In genomic region chr6:137976430-137976829, GRCh38 we compare ENCODE assay signal across 22 cellular contexts.
DNase-seq lines count a peak whose midpoint lies in the region; ATAC-seq, FAIRE-seq and TF ChIP-seq lines count a peak whose summit lies in the region.
"Had no signal": no experiment of that assay in that cellular context is flagged by ENCODE, and none has a peak within 500 bp of the region (broad histone marks: within the 10 kb centered on the region; RNA-seq: fewer than 3 reads in every experiment).

No MANE protein-coding gene starts in this region.

- no peak for ATAC-seq in natural killer cell treated with Interleukin-12 subunit alpha and Interleukin-12 subunit beta and Interleukin-15 and Interleukin-18, amount 100 ng/mL, for 72 hours
- ATAC-seq: heart left ventricle, left cardiac atrium had no signal

- TF ChIP-seq POLR2A in GM12892 (IDR thresholded peaks at IDR 0.05; ENCODE audit: low read depth, low read length) = no peak

- no peaks in the 10 kb centered on the region for H3K27me3 Mint-ChIP-seq in activated CD4-positive, alpha-beta T cell treated with anti-CD3 and anti-CD28 coated beads, Interleukin-2, amount 10 ng/mL, durations not matched to agents 7 days and 5 days
- no peaks in the 10 kb centered on the region for H3K27me3 Mint-ChIP-seq in activated naive CD8-positive, alpha-beta T cell
- no peaks in the 10 kb centered on the region for H3K27me3 Mint-ChIP-seq in natural killer cell treated with Interleukin-12 subunit alpha and Interleukin-12 subunit beta and Interleukin-15 and Interleukin-18, amount 100 ng/mL, for 72 hours
- H3K27me3 Mint-ChIP-seq: activated B cell treated with CpG ODN at 0.5 μM for 24 hours had no signal

- no peak for DNase-seq in activated CD4-positive, alpha-beta T cell treated with anti-CD3 and anti-CD28 coated beads, Interleukin-2, amount 10 ng/mL, durations not matched to agents 7 days and 5 days
- DNase-seq in activated CD4-positive, alpha-beta T cell treated with anti-CD3 and anti-CD28 coated beads, Interleukin-2, amount 50 U/mL, for 1 hour = no peak
- DNase-seq in GM12892 (ENCODE audit: insufficient read length) = no peak
- no peak for DNase-seq in natural killer cell treated with Interleukin-12 subunit alpha and Interleukin-12 subunit beta and Interleukin-15 and Interleukin-18, amount 100 ng/mL, for 72 hours (ENCODE audit: low spot score)
- no peak for DNase-seq in NOMO-1 treated with dmso at 0.1 percent for 144 hours (lab: John Stamatoyannopoulos, UW; ENCODE audit: unreplicated experiment)
- DNase-seq in NCI-H1417 (lab: John Stamatoyannopoulos, UW) = no peak
- DNase-seq in NCI-H146 (lab: John Stamatoyannopoulos, UW) = no peak
- DNase-seq: activated B cell treated with CpG ODN at 0.5 μM for 24 hours; cerebellar nuclear complex; heart left ventricle; left cardiac atrium; MG63; NCI-H1436 treated with DMSO at 0.1 percent for 48 hours; NCI-H2171 treated with DMSO at 0.1 percent for 48 hours; NCI-H526; occipital lobe; SK-N-SH; stimulated activated CD4-positive, alpha-beta T cell treated with anti-CD3 and anti-CD28 coated beads, Interleukin-1b, Interleukin-23, amount 100 ng/mL, for 48 hours; stimulated activated naive CD4-positive, alpha-beta T cell; thyroid gland had no signal

- no peak overlapping the region for H3K4me3 Mint-ChIP-seq in activated CD4-positive, alpha-beta T cell treated with anti-CD3 and anti-CD28 coated beads, Interleukin-2, amount 10 ng/mL, durations not matched to agents 7 days and 5 days
- H3K4me3 Mint-ChIP-seq in activated naive CD8-positive, alpha-beta T cell = peak overlapping the region; percentile 6
- peak overlapping the region; percentile 73 for H3K4me3 Mint-ChIP-seq in natural killer cell treated with Interleukin-12 subunit alpha and Interleukin-12 subunit beta and Interleukin-15 and Interleukin-18, amount 100 ng/mL, for 72 hours
- H3K4me3 Mint-ChIP-seq: activated B cell treated with CpG ODN at 0.5 μM for 24 hours had no signal

- CTCF ChIA-PET in activated CD4-positive, alpha-beta T cell treated with anti-CD3 and anti-CD28 coated beads, Interleukin-2, amount 10 ng/mL, durations not matched to agents 7 days and 5 days (lab: Charles Lee) = interaction anchor here (0.9 to 3.3 kb wide), 5 partner anchors 10 to 277 kb away, joined by 3 to 22 read pairs (median 10); partner anchors contain the start of gene TNFAIP3

- peak; percentile 9 for FAIRE-seq in GM12892 (lab: Jason Lieb, UNC)
- FAIRE-seq: D721Med had no signal

- H3K36me3 Mint-ChIP-seq in activated CD4-positive, alpha-beta T cell treated with anti-CD3 and anti-CD28 coated beads, Interleukin-2, amount 10 ng/mL, durations not matched to agents 7 days and 5 days (ENCODE audit: low read depth) = peaks cover 3% of the 10 kb centered on the region
- H3K36me3 Mint-ChIP-seq in activated naive CD8-positive, alpha-beta T cell = no peaks in the 10 kb centered on the region
- peaks cover 9% of the 10 kb centered on the region for H3K36me3 Mint-ChIP-seq in natural killer cell treated with Interleukin-12 subunit alpha and Interleukin-12 subunit beta and Interleukin-15 and Interleukin-18, amount 100 ng/mL, for 72 hours

- H3K27ac Mint-ChIP-seq in activated CD4-positive, alpha-beta T cell treated with anti-CD3 and anti-CD28 coated beads, Interleukin-2, amount 10 ng/mL, durations not matched to agents 7 days and 5 days = peak overlapping the region; percentile 92
- H3K27ac Mint-ChIP-seq in activated naive CD8-positive, alpha-beta T cell = peak overlapping the region; percentile 94
- H3K27ac Mint-ChIP-seq in natural killer cell treated with Interleukin-12 subunit alpha and Interleukin-12 subunit beta and Interleukin-15 and Interleukin-18, amount 100 ng/mL, for 72 hours = peak overlapping the region; percentile 80 to 98

- H3K9me3 Mint-ChIP-seq in activated CD4-positive, alpha-beta T cell treated with anti-CD3 and anti-CD28 coated beads, Interleukin-2, amount 10 ng/mL, durations not matched to agents 7 days and 5 days = no peaks in the 10 kb centered on the region
- H3K9me3 Mint-ChIP-seq in activated naive CD8-positive, alpha-beta T cell (ENCODE audit: low read depth) = no peaks in the 10 kb centered on the region
- H3K9me3 Mint-ChIP-seq in natural killer cell treated with Interleukin-12 subunit alpha and Interleukin-12 subunit beta and Interleukin-15 and Interleukin-18, amount 100 ng/mL, for 72 hours = no peaks in the 10 kb centered on the region
- H3K9me3 Mint-ChIP-seq: activated B cell treated with CpG ODN at 0.5 μM for 24 hours had no signal

- H3K4me1 Mint-ChIP-seq in activated CD4-positive, alpha-beta T cell treated with anti-CD3 and anti-CD28 coated beads, Interleukin-2, amount 10 ng/mL, durations not matched to agents 7 days and 5 days = peaks cover 43% of the 10 kb centered on the region
- H3K4me1 Mint-ChIP-seq in activated naive CD8-positive, alpha-beta T cell (ENCODE audit: low read depth) = peaks cover 39% of the 10 kb centered on the region
- peaks cover 45 to 59% of the 10 kb centered on the region in 2 donors for H3K4me1 Mint-ChIP-seq in natural killer cell treated with Interleukin-12 subunit alpha and Interleukin-12 subunit beta and Interleukin-15 and Interleukin-18, amount 100 ng/mL, for 72 hours (ENCODE audit: low read depth in 2 of 2)

- POLR2A ChIA-PET in activated CD4-positive, alpha-beta T cell treated with anti-CD3 and anti-CD28 coated beads, Interleukin-2, amount 10 ng/mL, durations not matched to agents 7 days and 5 days (lab: Charles Lee) = no interaction called here
